In the genomic region with DNA sequence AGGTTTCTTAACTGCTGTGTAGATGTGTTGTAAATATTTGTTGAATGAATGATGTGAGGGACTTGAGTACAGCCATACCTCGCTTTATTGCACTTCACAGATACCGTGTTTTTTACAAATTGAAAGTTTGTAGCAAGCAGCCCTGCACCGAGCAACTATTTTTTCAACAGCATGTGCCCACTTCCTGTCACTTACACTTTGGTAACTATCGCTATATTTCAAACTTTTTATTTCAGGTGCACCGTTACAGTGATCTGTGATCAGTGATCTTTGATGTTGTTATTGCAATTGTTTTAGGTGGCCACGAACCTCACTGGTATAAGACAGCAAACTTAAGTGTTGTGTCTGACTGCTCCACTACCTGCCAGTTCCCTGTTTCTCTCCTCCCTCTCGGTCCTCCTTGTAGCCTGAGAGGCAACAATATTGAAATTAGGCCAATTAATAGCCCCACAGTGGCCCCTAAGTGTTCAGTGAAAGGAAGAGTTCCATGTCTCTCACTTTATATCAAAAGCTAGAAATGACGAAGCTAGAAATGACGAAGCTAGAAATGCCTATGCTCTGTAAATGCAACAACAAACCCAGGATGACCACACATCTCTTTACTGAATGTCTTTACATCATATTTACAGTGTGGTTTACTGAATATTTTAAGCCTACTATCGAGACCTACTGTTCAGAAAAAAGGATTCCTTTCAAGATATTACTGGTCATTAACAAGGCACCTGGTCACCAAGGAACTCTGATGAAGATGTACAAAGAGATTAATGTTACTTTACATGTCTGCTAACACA, we compare ENCODE assay signal across 7 cellular contexts. TPM values are rescaled to one million over a fixed set of nuclear protein-coding genes. Genes with fewer than 3 reads are reported as not detected.
DNase-seq lines count a peak whose midpoint lies in the region; ATAC-seq and TF ChIP-seq lines count a peak whose summit lies in the region.

No MANE protein-coding gene starts in this region.

- no peak overlapping the region for H3K27ac ChIP-seq in iPS DF 6.9 (ENCODE audit: low read length)

- H3K4me1 ChIP-seq in iPS DF 6.9 (ENCODE audit: control insufficient read depth, insufficient read depth, low read length): no peaks in the 10 kb centered on the region

- peak overlapping the region; percentile 53; the same call in 1 of the 2 replicates for H3K4me3 ChIP-seq in iPS DF 6.9 (ENCODE audit: low read length)

- TF ChIP-seq CTCF in activated B cell treated with CpG ODN at 0.5 μM for 24 hours (IDR thresholded peaks at IDR 0.05): no peak

- CTCF ChIA-PET in HEK293T (lab: Yijun Ruan, JAX) (no interaction called here), activated B cell treated with CpG ODN at 0.5 μM for 24 hours (lab: Charles Lee) (no interaction called here)

- H3K36me3 ChIP-seq in iPS DF 6.9 (ENCODE audit: control insufficient read depth, insufficient read depth, low read length): no peaks in the 10 kb centered on the region

- peak overlapping the region; percentile 97 for H3K27ac Mint-ChIP-seq in activated B cell treated with CpG ODN at 0.5 μM for 24 hours
- H3K27ac Mint-ChIP-seq in stimulated activated memory B cell treated with anti-CD40 and anti-IgM and Interleukin-4, amounts not matched to agents 10 μg/mL and 1 μg/mL and 100 μg/mL, for 72 hours: peak overlapping the region; percentile 100

- H3K9me3 ChIP-seq in iPS DF 6.9 (ENCODE audit: control insufficient read depth, insufficient read depth, low read length): no peaks in the 10 kb centered on the region

- H3K27me3 ChIP-seq in iPS DF 6.9 (ENCODE audit: control insufficient read depth, insufficient read depth, low read length): no peaks in the 10 kb centered on the region

- H3K27me3 Mint-ChIP-seq in activated B cell treated with CpG ODN at 0.5 μM for 24 hours: no peaks in the 10 kb centered on the region
- no peaks in the 10 kb centered on the region for H3K27me3 Mint-ChIP-seq in stimulated activated memory B cell treated with anti-CD40 and anti-IgM and Interleukin-4, amounts not matched to agents 10 μg/mL and 1 μg/mL and 100 μg/mL, for 72 hours

- POLR2A ChIA-PET in HEK293T (lab: Yijun Ruan, JAX) (no interaction called here), activated B cell treated with CpG ODN at 0.5 μM for 24 hours (lab: Charles Lee) (interaction anchor here (0.5 to 1.0 kb wide), 2 partner anchors 151 to 229 kb away, joined by 3 to 7 read pairs; no protein-coding TSS in a partner anchor)

- peak overlapping the region; percentile 95 for H3K4me3 Mint-ChIP-seq in activated B cell treated with CpG ODN at 0.5 μM for 24 hours
- peak overlapping the region; percentile 95 for H3K4me3 Mint-ChIP-seq in stimulated activated memory B cell treated with anti-CD40 and anti-IgM and Interleukin-4, amounts not matched to agents 10 μg/mL and 1 μg/mL and 100 μg/mL, for 72 hours

- no peak for ATAC-seq in activated B cell treated with CpG ODN at 0.5 μM for 24 hours (ENCODE audit: low read depth)
- no peak for ATAC-seq in stimulated activated memory B cell treated with anti-CD40 and anti-IgM and Interleukin-4, amounts not matched to agents 10 μg/mL and 1 μg/mL and 100 μg/mL, for 72 hours

- H3K36me3 Mint-ChIP-seq in activated B cell treated with CpG ODN at 0.5 μM for 24 hours (ENCODE audit: low read depth): peaks cover 16% of the 10 kb centered on the region
- H3K36me3 Mint-ChIP-seq in stimulated activated memory B cell treated with anti-CD40 and anti-IgM and Interleukin-4, amounts not matched to agents 10 μg/mL and 1 μg/mL and 100 μg/mL, for 72 hours: peaks cover 10% of the 10 kb centered on the region

- DNase-seq in HEK293T (ENCODE audit: extremely low spot score) (no peak), activated B cell treated with CpG ODN at 0.5 μM for 24 hours (no peak), iPS DF 6.9 (ENCODE audit: low read depth, low spot score) (no peak), NCI-H2029 treated with DMSO at 0.1 percent for 48 hours (lab: John Stamatoyannopoulos, UW) (no peak), NCI-H2081 treated with DMSO at 0.1 percent for 48 hours (lab: John Stamatoyannopoulos, UW) (no peak), GDM1 (lab: John Stamatoyannopoulos, UW) (no peak)

- H3K9me3 Mint-ChIP-seq in activated B cell treated with CpG ODN at 0.5 μM for 24 hours: no peaks in the 10 kb centered on the region
- H3K9me3 Mint-ChIP-seq in stimulated activated memory B cell treated with anti-CD40 and anti-IgM and Interleukin-4, amounts not matched to agents 10 μg/mL and 1 μg/mL and 100 μg/mL, for 72 hours: no peaks in the 10 kb centered on the region

- no CpG with 5 or more reads among the region's 10 CpGs for WGBS in iPS DF 6.9 (ENCODE audit: insufficient coverage, insufficient read length)

- peaks cover 38% of the 10 kb centered on the region for H3K4me1 Mint-ChIP-seq in activated B cell treated with CpG ODN at 0.5 μM for 24 hours
- H3K4me1 Mint-ChIP-seq in stimulated activated memory B cell treated with anti-CD40 and anti-IgM and Interleukin-4, amounts not matched to agents 10 μg/mL and 1 μg/mL and 100 μg/mL, for 72 hours: peaks cover 42% of the 10 kb centered on the region

- intact Hi-C loops in activated B cell treated with CpG ODN at 0.5 μM for 24 hours (cut with micrococcal nuclease): loop anchor here (1.0 to 10.0 kb wide), 7 partner anchors 8 to 980 kb away; a partner anchor contains a TSS

TF ChIP-seq in HEK293T, 16 proteins besides CTCF, POLR2A, EP300 and RAD21:
- TF ChIP-seq TARDBP (IDR thresholded peaks at IDR 0.05) (0 out of 2 replicates have a peak, but pooled peaks have one; percentile 1), NFRKB (IDR thresholded peaks at IDR 0.05) (no peak), LEF1 (IDR thresholded peaks at IDR 0.05; ENCODE audit: borderline replicate concordance) (no peak), HDGF (IDR thresholded peaks at IDR 0.05; ENCODE audit: borderline replicate concordance) (no peak)

RNA-seq across cellular contexts. Expression of a gene that starts 1.0 kb away (rescaled TPM):
- 110 and 126 TPM in 2 replicates for total RNA-seq in activated B cell treated with CpG ODN at 0.5 μM for 24 hours

RNA-seq across cellular contexts. Expression of a gene that starts 7.7 kb away (rescaled TPM):
- 46.4 and 53.6 TPM in 2 replicates for total RNA-seq in activated B cell treated with CpG ODN at 0.5 μM for 24 hours
